ENCODE assay signal across 20 cellular contexts in genomic region chrX:29707088-29707487, GRCh38.
A peak's percentile ranks its signal among the peaks of the same experiment; 100 is the strongest.
DNase-seq lines count a peak whose midpoint lies in the region; ATAC-seq and TF ChIP-seq lines count a peak whose summit lies in the region.
"Had no signal": no experiment of that assay in that cellular context is flagged by ENCODE, and none has a peak within 500 bp of the region (broad histone marks: within the 10 kb centered on the region; RNA-seq: fewer than 3 reads in every experiment).

No MANE protein-coding gene starts in this region.

- no peaks in the 10 kb centered on the region for H3K27me3 ChIP-seq in SK-N-SH (ENCODE audit: insufficient read depth)
- H3K27me3 ChIP-seq in endodermal cell (ENCODE audit: control insufficient read depth, insufficient read depth, low read length, poor library complexity, severe bottlenecking) = no peaks in the 10 kb centered on the region
- H3K27me3 ChIP-seq: BLaER1 treated with 17β-estradiol and CSF1 and Interleukin-3, amounts not matched to agents 10 nM and 100 nM had no signal

- no peak for ATAC-seq in SK-N-SH treated with all-trans-retinoic acid at 6 μM for 48 hours
- no peak for ATAC-seq in HG02981 (IDR thresholded peaks at IDR 0.05; ENCODE audit: unreplicated experiment)
- ATAC-seq: A549; CD8-positive, alpha-beta T cell had no signal

- peaks cover 11% of the 10 kb centered on the region for H3K9me3 Mint-ChIP-seq in endodermal cell
- H3K9me3 Mint-ChIP-seq in mesothelial cell of epicardium = peaks cover 44% of the 10 kb centered on the region
- H3K9me3 Mint-ChIP-seq in type B pancreatic cell = peaks cover 13% of the 10 kb centered on the region
- H3K9me3 Mint-ChIP-seq: CD8-positive, alpha-beta T cell had no signal

- POLR2A ChIA-PET in SK-N-SH (lab: Yijun Ruan, JAX) = no interaction called here

- no peak for TF ChIP-seq EP300 in SK-N-SH (IDR thresholded peaks at IDR 0.05; ENCODE audit: borderline replicate concordance in 1 of 2, low read depth in 1 of 2, low read length in 1 of 2)

- TF ChIP-seq CTCF in SK-N-SH (IDR thresholded peaks at IDR 0.05) (peak; percentile 19; the same call in 1 of the 2 replicates), endodermal cell (conservative IDR thresholded peaks at IDR 0.05) (peak; percentile 37), mesothelial cell of epicardium (IDR thresholded peaks at IDR 0.05; ENCODE audit: unreplicated experiment) (peak; percentile 52), type B pancreatic cell (conservative IDR thresholded peaks at IDR 0.05) (peak; percentile 52)

- H3K9ac ChIP-seq in SK-N-SH = no peak overlapping the region
- no peak overlapping the region for H3K9ac ChIP-seq in endodermal cell (ENCODE audit: extremely low read depth, low read length, poor library complexity, severe bottlenecking)
- H3K9ac ChIP-seq: BLaER1 treated with 17β-estradiol and CSF1 and Interleukin-3, amounts not matched to agents 10 nM and 100 nM had no signal

- H3K9me3 ChIP-seq in SK-N-SH (peaks cover 11% of the 10 kb centered on the region; the same call in 1 of the 2 replicates), endodermal cell (ENCODE audit: control insufficient read depth, low read length) (no peaks in the 10 kb centered on the region)

- H3K27ac ChIP-seq in SK-N-SH (ENCODE audit: low read depth in 2 of 2, low read length in 1 of 2) (no peak overlapping the region), endodermal cell (ENCODE audit: low read depth, low read length) (no peak overlapping the region)
- H3K27ac ChIP-seq: 22Rv1; A549; BLaER1 treated with 17β-estradiol and CSF1 and Interleukin-3, amounts not matched to agents 10 nM and 100 nM; C4-2B had no signal

- 21% methylated on average over 2 of the region's 2 CpGs for WGBS in SK-N-SH (ENCODE audit: low lambda C conversion rate)
- WGBS in endodermal cell (ENCODE audit: insufficient coverage in 1 of 2, insufficient read length in 1 of 2), 2 experiments = 60% methylated on average over 1 of the region's 2 CpGs; no CpG with 5 or more reads in 1 of the 2 experiments

- CTCF ChIA-PET in SK-N-SH (lab: Yijun Ruan, JAX) = no interaction called here

- no peak overlapping the region for H2AFZ ChIP-seq in SK-N-SH (ENCODE audit: low read depth)

- H3K79me2 ChIP-seq in SK-N-SH (ENCODE audit: insufficient read depth) = no peaks in the 10 kb centered on the region

- H3K4me3 ChIP-seq in SK-N-SH (ENCODE audit: low read depth in 2 of 2, low read length in 1 of 2) (no peak overlapping the region), endodermal cell (ENCODE audit: low read length) (no peak overlapping the region)
- H3K4me3 ChIP-seq: A549; BLaER1 treated with 17β-estradiol and CSF1 and Interleukin-3, amounts not matched to agents 10 nM and 100 nM had no signal

- H3K36me3 Mint-ChIP-seq in endodermal cell (ENCODE audit: low read depth) = no peaks in the 10 kb centered on the region
- H3K36me3 Mint-ChIP-seq in mesothelial cell of epicardium = peaks cover 18% of the 10 kb centered on the region
- no peaks in the 10 kb centered on the region for H3K36me3 Mint-ChIP-seq in type B pancreatic cell
- H3K36me3 Mint-ChIP-seq: CD8-positive, alpha-beta T cell had no signal

- H3F3A ChIP-seq in SK-N-SH (replicated peaks; ENCODE audit: insufficient read depth) = no peaks in the 10 kb centered on the region

- H3K4me1 Mint-ChIP-seq in endodermal cell = no peaks in the 10 kb centered on the region
- no peaks in the 10 kb centered on the region for H3K4me1 Mint-ChIP-seq in mesothelial cell of epicardium
- no peaks in the 10 kb centered on the region for H3K4me1 Mint-ChIP-seq in type B pancreatic cell (ENCODE audit: unreplicated experiment)
- H3K4me1 Mint-ChIP-seq: B cell had no signal

- no peaks in the 10 kb centered on the region for H3K36me3 ChIP-seq in SK-N-SH (replicated peaks in 1 of 2; ENCODE audit: control insufficient read depth in 1 of 2, insufficient read depth in 2 of 2, low read length in 1 of 2)
- H3K36me3 ChIP-seq in endodermal cell (ENCODE audit: control insufficient read depth, insufficient read depth, low read length) = no peaks in the 10 kb centered on the region
- H3K36me3 ChIP-seq: BLaER1 treated with 17β-estradiol and CSF1 and Interleukin-3, amounts not matched to agents 10 nM and 100 nM had no signal

- H3K27me3 Mint-ChIP-seq in endodermal cell (ENCODE audit: insufficient read depth) (no peaks in the 10 kb centered on the region), mesothelial cell of epicardium (ENCODE audit: low read depth) (no peaks in the 10 kb centered on the region), type B pancreatic cell (no peaks in the 10 kb centered on the region)
- H3K27me3 Mint-ChIP-seq: B cell; CD4-positive, alpha-beta T cell had no signal

- H3K4me3 Mint-ChIP-seq in endodermal cell (no peak overlapping the region), mesothelial cell of epicardium (no peak overlapping the region), type B pancreatic cell (no peak overlapping the region)
- H3K4me3 Mint-ChIP-seq: B cell; CD4-positive, alpha-beta T cell; CD8-positive, alpha-beta T cell had no signal

- no peak for TF ChIP-seq RAD21 in SK-N-SH (IDR thresholded peaks at IDR 0.05; ENCODE audit: low read length)

- no peaks in the 10 kb centered on the region for H4K20me1 ChIP-seq in SK-N-SH (ENCODE audit: insufficient read depth)
- H4K20me1 ChIP-seq: BLaER1 treated with 17β-estradiol and CSF1 and Interleukin-3, amounts not matched to agents 10 nM and 100 nM had no signal

- no peaks in the 10 kb centered on the region for H3K9me2 ChIP-seq in SK-N-SH

- no peak overlapping the region for H3K4me2 ChIP-seq in SK-N-SH
- H3K4me2 ChIP-seq: A549; BLaER1 treated with 17β-estradiol and CSF1 and Interleukin-3, amounts not matched to agents 10 nM and 100 nM had no signal

- DNase-seq in SK-N-SH = no peak
- DNase-seq in endodermal cell = no peak
- no peak for DNase-seq in mesothelial cell of epicardium (ENCODE audit: low spot score in 2 of 2, unreplicated experiment in 2 of 2)
- DNase-seq in type B pancreatic cell (ENCODE audit: extremely low spot score, unreplicated experiment) = no peak
- DNase-seq in NCI-H82 (lab: John Stamatoyannopoulos, UW) = no peak
- DNase-seq in DMS153 (lab: John Stamatoyannopoulos, UW) = no peak
- DNase-seq: AML-193; CD4-positive, alpha-beta T cell; CD8-positive, alpha-beta T cell; COR-L47; DMS 273 treated with DMSO at 0.1 percent for 48 hours; DMS79 treated with DMSO at 0.1 percent for 48 hours; GF-D8 had no signal

- no peaks in the 10 kb centered on the region for H3K4me1 ChIP-seq in SK-N-SH (ENCODE audit: control insufficient read depth in 1 of 2, insufficient read depth in 2 of 2, low read depth in 1 of 2, low read length in 1 of 2)
- no peaks in the 10 kb centered on the region for H3K4me1 ChIP-seq in endodermal cell (ENCODE audit: control insufficient read depth, insufficient read depth, low read length)
- H3K4me1 ChIP-seq: A549; BLaER1 treated with 17β-estradiol and CSF1 and Interleukin-3, amounts not matched to agents 10 nM and 100 nM had no signal

- H3K27ac Mint-ChIP-seq in endodermal cell (no peak overlapping the region), mesothelial cell of epicardium (no peak overlapping the region), type B pancreatic cell (no peak overlapping the region)
- H3K27ac Mint-ChIP-seq: B cell; CD4-positive, alpha-beta T cell; CD8-positive, alpha-beta T cell had no signal

TF ChIP-seq in SK-N-SH, 30 proteins besides CTCF, POLR2A, EP300 and RAD21 (continues in another document):
- TF ChIP-seq FOSL2 (IDR thresholded peaks at IDR 0.05; ENCODE audit: borderline replicate concordance, low read depth) (no peak), POLR2AphosphoS5 (IDR thresholded peaks at IDR 0.05; ENCODE audit: low read depth, low read length) (no peak), RFX5 (IDR thresholded peaks at IDR 0.05; ENCODE audit: low read length) (no peak), NFIC (IDR thresholded peaks at IDR 0.05; ENCODE audit: borderline replicate concordance) (no peak), MEF2A (IDR thresholded peaks at IDR 0.05; ENCODE audit: borderline replicate concordance, low read depth) (no peak), GABPA (IDR thresholded peaks at IDR 0.05; ENCODE audit: low read depth) (no peak), TCF12 (IDR thresholded peaks at IDR 0.05) (no peak), FOXM1 (IDR thresholded peaks at IDR 0.05; ENCODE audit: low read depth) (no peak), SMC3 (IDR thresholded peaks at IDR 0.05; ENCODE audit: low read depth, low read length) (no peak), PBX3 (IDR thresholded peaks at IDR 0.05) (no peak)

TF ChIP-seq in SK-N-SH treated with all-trans-retinoic acid at 6 μM for 48 hours, 23 proteins besides CTCF, POLR2A, EP300 and RAD21:
- TF ChIP-seq ZNF70 (CRISPR knock-in tag; IDR thresholded peaks at IDR 0.05) (no peak), ZNF8 (CRISPR knock-in tag; IDR thresholded peaks at IDR 0.05) (no peak), BACH2 (CRISPR knock-in tag; IDR thresholded peaks at IDR 0.05; ENCODE audit: borderline replicate concordance) (no peak), ZNF565 (CRISPR knock-in tag; conservative IDR thresholded peaks at IDR 0.05; ENCODE audit: low read depth) (no peak), CSDC2 (CRISPR knock-in tag; IDR thresholded peaks at IDR 0.05) (no peak), CSRNP3 (CRISPR knock-in tag; IDR thresholded peaks at IDR 0.05) (no peak), ISL1 (CRISPR knock-in tag; IDR thresholded peaks at IDR 0.05) (no peak), CREB5 (CRISPR knock-in tag; IDR thresholded peaks at IDR 0.05; ENCODE audit: low read depth) (no peak)
